In genomic region chr3:60010778-60011177, GRCh38 we compare ENCODE assay signal across 1 cellular context.
TF ChIP-seq lines count a peak whose summit lies in the region.

No MANE protein-coding gene starts in this region.

TF ChIP-seq in HepG2, 621 proteins besides CTCF, POLR2A, EP300 and RAD21 (continued from another document):
- TF ChIP-seq ZBTB40 (IDR thresholded peaks at IDR 0.05): no peak
- no peak for TF ChIP-seq ZBTB40 (CRISPR knock-in tag; IDR thresholded peaks at IDR 0.05)
- TF ChIP-seq SP5 (CRISPR knock-in tag; IDR thresholded peaks at IDR 0.05; ENCODE audit: borderline replicate concordance, low read depth): no peak
- TF ChIP-seq PAX8 (CRISPR knock-in tag; IDR thresholded peaks at IDR 0.05; ENCODE audit: borderline replicate concordance): no peak
- TF ChIP-seq BCL6 (CRISPR knock-in tag; IDR thresholded peaks at IDR 0.05): no peak
- no peak for TF ChIP-seq ARID3A (IDR thresholded peaks at IDR 0.05; ENCODE audit: low read depth, low read length)
